In the genomic region with DNA sequence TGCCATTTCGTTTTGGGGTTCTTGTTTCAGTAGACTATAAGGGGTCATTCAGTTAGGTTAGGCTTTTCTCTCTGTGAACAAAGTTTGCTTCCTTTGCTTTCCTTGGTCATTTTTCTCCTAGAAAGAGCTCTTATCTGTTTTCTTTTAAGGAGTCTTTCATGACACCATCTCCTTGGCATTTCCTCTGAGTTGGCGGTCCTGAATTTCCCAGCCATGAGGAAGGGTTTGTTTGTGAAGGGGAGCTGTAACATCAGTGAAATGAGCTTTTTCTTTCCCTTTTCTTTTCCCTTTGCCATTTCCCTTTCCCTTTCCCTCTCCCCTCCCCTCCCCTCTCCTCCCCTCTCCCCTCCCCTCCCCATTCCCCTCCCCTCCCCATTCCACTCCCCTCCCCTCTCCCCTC, we compare ENCODE assay signal across 14 cellular contexts.
DNase-seq lines count a peak whose midpoint lies in the region; ATAC-seq, FAIRE-seq and TF ChIP-seq lines count a peak whose summit lies in the region.
"Had no signal": no experiment of that assay in that cellular context is flagged by ENCODE, and none has a peak within 500 bp of the region (broad histone marks: within the 10 kb centered on the region; RNA-seq: fewer than 3 reads in every experiment).

No MANE protein-coding gene starts in this region.

- H3K4me2 ChIP-seq in PC-3 (ENCODE audit: low read length) (peak overlapping the region; percentile 58), endothelial cell of umbilical vein (ENCODE audit: insufficient read depth, low read length) (peak overlapping the region; percentile 43)

- DNase-seq in AG20443 (ENCODE audit: low spot score): peak; percentile 73
- DNase-seq in PC-3: peak; percentile 92
- DNase-seq in endothelial cell of umbilical vein (ENCODE audit: low read depth, low spot score): peak; percentile 95
- DNase-seq in NK-92 treated with Interleukin-12 subunit alpha and Interleukin-12 subunit beta, amount 100 ng/mL, for 24 hours (lab: John Stamatoyannopoulos, UW): no peak
- DNase-seq in spleen: no peak
- DNase-seq: activated T-cell treated with anti-CD3 and anti-CD28 coated beads, Interleukin-2, amount 50 U/mL, for 48 hours; NCI-H1105; nucleus accumbens had no signal

- BruUV-seq in PC-3 (replicated peaks; lab: Mats Ljungman, UMichigan) (no TSS peak), endothelial cell of umbilical vein (replicated peaks; lab: Mats Ljungman, UMichigan) (no TSS peak)

- ATAC-seq in PC-3: peak; percentile 65
- no peak for ATAC-seq in HG02623 (IDR thresholded peaks at IDR 0.05; ENCODE audit: unreplicated experiment)
- no peak for ATAC-seq in GM21447 (IDR thresholded peaks at IDR 0.05; ENCODE audit: unreplicated experiment)
- ATAC-seq: esophagus mucosa had no signal

- H3K27ac Mint-ChIP-seq in nephron: peak overlapping the region; percentile 74 to 83 (median 81)
- H3K27ac Mint-ChIP-seq: T-helper 1 cell treated with Interleukin-12 subunit alpha and Interleukin-12 subunit beta and Interleukin-4 antibody, amounts not matched to agents 30 μg/mL and 1 μg/mL, for 36 hours had no signal

- TF ChIP-seq POLR2A in endothelial cell of umbilical vein (IDR thresholded peaks at IDR 0.05; ENCODE audit: low read depth, low read length): no peak
- TF ChIP-seq POLR2A in spleen (IDR thresholded peaks at IDR 0.05): no peak

- H3K36me3 Mint-ChIP-seq in nephron (ENCODE audit: low read depth): peaks cover 12% of the 10 kb centered on the region

- H3K4me3 Mint-ChIP-seq in nephron: no peak overlapping the region
- H3K4me3 Mint-ChIP-seq: T-helper 1 cell treated with Interleukin-12 subunit alpha and Interleukin-12 subunit beta and Interleukin-4 antibody, amounts not matched to agents 30 μg/mL and 1 μg/mL, for 36 hours had no signal

- H2AFZ ChIP-seq in PC-3 (ENCODE audit: low read length): no peak overlapping the region
- H2AFZ ChIP-seq in endothelial cell of umbilical vein (ENCODE audit: low read depth, low read length): no peak overlapping the region

- H3K36me3 ChIP-seq in PC-3 (ENCODE audit: low read depth, low read length) (0 out of 2 replicates have a peak, but pooled peaks cover 7% of the 10 kb centered on the region), endothelial cell of umbilical vein (ENCODE audit: control insufficient read depth in 2 of 2, extremely low read depth in 1 of 2, insufficient read depth in 2 of 2, low read length in 2 of 2) (peaks cover 0 to 2% of the 10 kb centered on the region in 2 experiments), spleen (no peaks in the 10 kb centered on the region)

- CTCF ChIA-PET in PC-3 (lab: Charles Lee) (interaction anchor here (0.6 to 0.9 kb wide), 3 partner anchors 21 to 428 kb away, joined by 3 to 8 read pairs (median 3); a partner anchor contains a TSS), endothelial cell of umbilical vein (lab: Charles Lee) (interaction anchor here (0.6 to 3.9 kb wide), 18 partner anchors 8 to 653 kb away, joined by 3 to 24 read pairs (median 4); a partner anchor contains a TSS)

- dilution Hi-C loops in endothelial cell of umbilical vein (cut with MboI; ENCODE audit: extremely low pct_ligation_motif_present, low sequenced_read_pairs): no loop called here

- H3K4me1 ChIP-seq in PC-3 (ENCODE audit: insufficient read depth, low read length) (peaks cover 57% of the 10 kb centered on the region), endothelial cell of umbilical vein (ENCODE audit: control insufficient read depth, extremely low read depth, insufficient read depth, low read length) (peaks cover 41% of the 10 kb centered on the region), spleen (peaks cover 24 to 84% (median 66%) of the 10 kb centered on the region in 6 donors)

- H3F3A ChIP-seq in PC-3 (ENCODE audit: low read length, unreplicated experiment): no peaks in the 10 kb centered on the region

- intact Hi-C loops in PC-3 (cut with micrococcal nuclease) (loop anchor here (5.0 kb wide), 2 partner anchors 73 to 242 kb away; no protein-coding TSS in a partner anchor), endothelial cell of umbilical vein (cut with micrococcal nuclease) (loop anchor here (1.0 to 5.0 kb wide), 4 partner anchors 13 to 242 kb away; a partner anchor contains a TSS), spleen (cut with DNase I; ENCODE audit: low total_unique reads) (loop anchor here (10.0 kb wide), 1 partner anchor 56 kb away; no protein-coding TSS in a partner anchor)

- POLR2A ChIA-PET in PC-3 (lab: Charles Lee; ENCODE audit: unreplicated experiment): interaction anchor here (0.6 to 1.0 kb wide), 6 partner anchors 14 to 370 kb away, joined by 4 to 18 read pairs (median 6); no protein-coding TSS in a partner anchor
- POLR2A ChIA-PET in endothelial cell of umbilical vein (lab: Charles Lee): interaction anchor here (0.7 to 1.1 kb wide), 5 partner anchors 8 to 63 kb away, joined by 3 to 5 read pairs (median 3); a partner anchor contains a TSS

- H4K20me1 ChIP-seq in PC-3 (ENCODE audit: low read length) (peaks cover 28% of the 10 kb centered on the region), endothelial cell of umbilical vein (replicated peaks; ENCODE audit: control insufficient read depth, extremely low read depth, insufficient read depth, low read length) (peaks cover 11% of the 10 kb centered on the region)

- no peaks in the 10 kb centered on the region for H3K9me3 ChIP-seq in PC-3 (ENCODE audit: low read length)
- no peaks in the 10 kb centered on the region for H3K9me3 ChIP-seq in endothelial cell of umbilical vein (replicated peaks; ENCODE audit: control insufficient read depth, insufficient read depth, low read length)
- no peaks in the 10 kb centered on the region for H3K9me3 ChIP-seq in spleen

- peak overlapping the region; percentile 66 for H3K27ac ChIP-seq in PC-3 (ENCODE audit: low read length)
- peak overlapping the region; percentile 73 for H3K27ac ChIP-seq in endothelial cell of umbilical vein (ENCODE audit: insufficient read depth, low read depth, low read length)
- peak overlapping the region in 1 of 8 donors; percentile 26 for H3K27ac ChIP-seq in spleen

- H3K9ac ChIP-seq in PC-3 (ENCODE audit: low read length) (no peak overlapping the region; the same call in 1 of the 2 replicates), endothelial cell of umbilical vein (replicated peaks; ENCODE audit: extremely low read depth, insufficient read depth, low read length) (peak overlapping the region; percentile 28)

- H3K9me3 Mint-ChIP-seq in nephron: no peaks in the 10 kb centered on the region
- H3K9me3 Mint-ChIP-seq: T-helper 1 cell treated with Interleukin-12 subunit alpha and Interleukin-12 subunit beta and Interleukin-4 antibody, amounts not matched to agents 30 μg/mL and 1 μg/mL, for 36 hours had no signal

- FAIRE-seq in endothelial cell of umbilical vein (lab: Jason Lieb, UNC): peak; percentile 92
- FAIRE-seq: D721Med had no signal

- H3K4me3 ChIP-seq in PC-3 (ENCODE audit: low read length) (0 out of 2 replicates have a peak overlapping the region, but pooled peaks have one; percentile 5), endothelial cell of umbilical vein (replicated peaks in 1 of 3; ENCODE audit: insufficient read depth in 1 of 3, low read depth in 1 of 3, low read length in 3 of 3) (no peak overlapping the region), spleen (no peak overlapping the region)

- no peaks in the 10 kb centered on the region for H3K27me3 Mint-ChIP-seq in nephron (ENCODE audit: low read depth)

- TF ChIP-seq CTCF in PC-3 (conservative IDR thresholded peaks at IDR 0.05; ENCODE audit: low read depth, low read length) (no peak), endothelial cell of umbilical vein (IDR thresholded peaks at IDR 0.05; ENCODE audit: extremely low read depth in 1 of 2, insufficient read depth in 1 of 2, low read depth in 1 of 2, low read length in 2 of 2) (no peak), nephron (IDR thresholded peaks at IDR 0.05; ENCODE audit: unreplicated experiment in 3 of 3) (no peak), spleen (IDR thresholded peaks at IDR 0.05 in 8 of 11, conservative IDR thresholded peaks at IDR 0.05 in 3 of 11) (no peak)

- H3K79me2 ChIP-seq in PC-3 (ENCODE audit: low read length) (peaks cover 90% of the 10 kb centered on the region), endothelial cell of umbilical vein (ENCODE audit: control insufficient read depth, insufficient read depth, low read length) (peaks cover 91% of the 10 kb centered on the region)

- peaks cover 68% of the 10 kb centered on the region for H3K4me1 Mint-ChIP-seq in nephron

- H3K27me3 ChIP-seq in PC-3 (ENCODE audit: low read length) (no peaks in the 10 kb centered on the region), endothelial cell of umbilical vein (ENCODE audit: control insufficient read depth in 2 of 2, insufficient read depth in 2 of 2, low read length in 2 of 2) (no peaks in the 10 kb centered on the region), spleen (replicated peaks in 1 of 7) (no peaks in the 10 kb centered on the region)

- H3K9me1 ChIP-seq in endothelial cell of umbilical vein (replicated peaks; ENCODE audit: control insufficient read depth, extremely low read depth, insufficient read depth, low read length): no peaks in the 10 kb centered on the region

- 64 to 75% (median 74%) methylated on average over 2 of the region's 2 CpGs for WGBS in spleen, 5 donors

- H3K9me2 ChIP-seq in PC-3 (replicated peaks; ENCODE audit: low read length): no peaks in the 10 kb centered on the region

TF ChIP-seq in endothelial cell of umbilical vein, 7 proteins besides CTCF, POLR2A, EP300 and RAD21:
- TF ChIP-seq FOS (IDR thresholded peaks at IDR 0.05; ENCODE audit: borderline replicate concordance, insufficient read depth, low read length): peak; percentile 74
- no peak for TF ChIP-seq MYC (IDR thresholded peaks at IDR 0.05; ENCODE audit: low read depth, low read length)
- TF ChIP-seq EZH2 (IDR thresholded peaks at IDR 0.05; ENCODE audit: borderline replicate concordance, low read depth, low read length, severe bottlenecking): no peak
- peak; percentile 78 for TF ChIP-seq GATA2 (IDR thresholded peaks at IDR 0.05; ENCODE audit: insufficient read depth, insufficient read length, low read depth, low read length)
- TF ChIP-seq, protein P1, sequence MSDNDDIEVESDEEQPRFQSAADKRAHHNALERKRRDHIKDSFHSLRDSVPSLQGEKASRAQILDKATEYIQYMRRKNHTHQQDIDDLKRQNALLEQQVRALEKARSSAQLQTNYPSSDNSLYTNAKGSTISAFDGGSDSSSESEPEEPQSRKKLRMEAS (IDR thresholded peaks at IDR 0.05; ENCODE audit: insufficient read depth, insufficient read length): no peak
- peak; percentile 81 for TF ChIP-seq POLR2AphosphoS5 (IDR thresholded peaks at IDR 0.05; ENCODE audit: insufficient read depth, low read depth, low read length)
- peak; percentile 97 for TF ChIP-seq JUN (IDR thresholded peaks at IDR 0.05; ENCODE audit: borderline replicate concordance, insufficient read depth, insufficient read length, low read depth)

Comparison
In these comparisons a context has a peak if more than half of its experiments do, and no peak if none do; other contexts are left out.
1. DNase-seq: peak in AG20443 (single experiment), PC-3 (single experiment) and endothelial cell of umbilical vein (single experiment); none in NK-92 treated with Interleukin-12 subunit alpha and Interleukin-12 subunit beta, amount 100 ng/mL, for 24 hours (single experiment) and spleen (single experiment).